Comparison of ENCODE assay signal across 1 cellular context in the genomic region with DNA sequence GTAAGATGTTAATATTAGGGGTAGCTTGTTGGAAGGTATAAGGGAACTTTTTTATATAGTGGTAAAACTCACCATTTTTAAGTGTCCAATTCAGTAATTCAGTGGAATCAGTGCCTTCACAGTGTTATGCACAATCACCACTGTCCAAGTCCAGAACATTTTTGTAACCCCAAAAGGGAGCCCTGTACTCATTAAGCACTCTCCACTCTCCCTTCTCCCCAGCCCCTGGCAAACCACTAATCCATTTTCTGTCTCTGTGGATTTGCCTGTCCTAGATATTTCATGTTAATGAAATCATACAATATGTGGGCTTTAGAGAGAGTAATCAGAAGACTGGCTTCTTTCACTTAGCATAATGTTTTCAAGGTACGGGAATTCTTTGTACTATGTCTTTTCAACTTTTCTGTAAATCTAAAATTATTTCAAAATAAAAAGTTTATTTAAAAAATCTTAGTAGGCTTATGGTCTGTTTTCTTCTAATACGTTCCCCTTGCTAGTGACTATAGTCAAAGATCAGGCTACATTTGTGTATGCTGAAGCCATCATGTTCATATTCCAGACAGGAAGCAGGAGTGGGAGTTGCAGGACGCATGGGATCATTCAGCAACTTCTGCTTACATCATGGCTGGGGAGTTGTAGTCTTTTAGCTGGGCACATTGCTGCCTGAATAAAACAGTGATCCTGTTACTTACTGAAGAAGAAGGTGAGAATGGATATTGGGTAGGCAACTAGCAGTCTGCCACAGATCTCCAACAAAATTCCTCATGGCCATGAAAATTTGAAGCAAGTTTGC.
TF ChIP-seq lines count a peak whose summit lies in the region.

No MANE protein-coding gene starts in this region.

TF ChIP-seq in H1, 55 proteins besides CTCF, POLR2A, EP300 and RAD21:
- no peak for TF ChIP-seq SIN3A (conservative IDR thresholded peaks at IDR 0.05 in 1 of 2, IDR thresholded peaks at IDR 0.05 in 1 of 2; ENCODE audit: low read depth in 1 of 2, low read length in 2 of 2)
- TF ChIP-seq CBX8 (IDR thresholded peaks at IDR 0.05; ENCODE audit: borderline replicate concordance, low read depth, low read length): no peak
- TF ChIP-seq SP4 (IDR thresholded peaks at IDR 0.05; ENCODE audit: low read length): no peak
- TF ChIP-seq RFX5 (IDR thresholded peaks at IDR 0.05; ENCODE audit: borderline replicate concordance, low read depth, low read length): no peak
- TF ChIP-seq KDM1A (IDR thresholded peaks at IDR 0.05; ENCODE audit: borderline replicate concordance, low read length): no peak
- TF ChIP-seq SUZ12 (IDR thresholded peaks at IDR 0.05; ENCODE audit: low read length): no peak
- no peak for TF ChIP-seq ASH2L (IDR thresholded peaks at IDR 0.05; ENCODE audit: low read length)
- no peak for TF ChIP-seq EZH2 (IDR thresholded peaks at IDR 0.05; ENCODE audit: low read depth, low read length, severe bottlenecking)
- no peak for TF ChIP-seq CBX5 (IDR thresholded peaks at IDR 0.05; ENCODE audit: low read depth, low read length)
